In the genomic region with DNA sequence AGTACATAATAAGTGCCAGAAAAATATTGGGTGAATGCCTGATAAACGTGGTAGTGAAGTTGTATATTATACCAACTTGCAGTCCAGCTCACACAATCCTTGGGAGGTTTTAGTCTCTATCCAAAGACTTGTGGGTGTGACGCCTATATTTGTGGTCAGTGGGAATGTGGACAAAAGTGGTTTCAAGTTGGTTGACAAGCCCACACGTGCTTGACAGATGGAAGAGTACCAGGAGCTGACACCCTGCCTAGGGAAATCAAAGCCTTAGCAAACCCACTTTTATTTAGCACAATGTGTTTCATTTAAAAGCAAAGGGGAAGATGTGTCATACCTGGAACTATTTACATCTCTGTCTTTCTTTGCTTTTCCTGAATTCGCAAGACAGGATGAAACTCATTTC, we compare ENCODE assay signal across 30 cellular contexts.
"Had no signal": no experiment of that assay in that cellular context is flagged by ENCODE, and none has a peak within 500 bp of the region (broad histone marks: within the 10 kb centered on the region; RNA-seq: fewer than 3 reads in every experiment).

No MANE protein-coding gene starts in this region.

- H3K4me1 ChIP-seq: adrenal gland, body of pancreas, esophagus muscularis mucosa, gastroesophageal sphincter had no signal

- H3K36me3 Mint-ChIP-seq: activated naive CD4-positive, alpha-beta T cell treated with anti-CD3 and anti-CD28 coated beads, Interleukin-2, amount 50 U/mL, for 24 hours; activated naive CD8-positive, alpha-beta T cell treated with anti-CD3 and anti-CD28 coated beads for 36 hours had no signal

- H3K4me3 ChIP-seq: adrenal gland, body of pancreas, coronary artery, dorsolateral prefrontal cortex, esophagus muscularis mucosa, gastroesophageal sphincter had no signal

- DNase-seq: activated CD4-positive, alpha-beta memory T cell treated with anti-CD3 and anti-CD28 coated beads, Interleukin-2, amount 10 ng/mL, durations not matched to agents 7 days and 5 days; activated CD4-positive, alpha-beta T cell treated with anti-CD3 and anti-CD28 coated beads for 36 hours; activated CD4-positive, alpha-beta T cell treated with anti-CD3 and anti-CD28 coated beads, Interleukin-2, amount 10 ng/mL, durations not matched to agents 24 days and 14 days; activated CD4-positive, alpha-beta T cell treated with anti-CD3 and anti-CD28 coated beads, Interleukin-2, amount 50 U/mL, for 4 hours; activated CD4-positive, CD25-positive, alpha-beta regulatory T cell; activated CD4-positive, CD25-positive, alpha-beta regulatory T cell treated with anti-CD3 and anti-CD28 coated beads, Interleukin-2, amount 50 U/mL, for 72 hours; activated CD8-positive, alpha-beta memory T cell treated with anti-CD3 and anti-CD28 coated beads, Interleukin-2, amount 50 U/mL, for 48 hours; activated gamma-delta T cell; activated naive CD4-positive, alpha-beta T cell treated with Interleukin-2 at 50 U/mL for 16 hours; activated naive CD8-positive, alpha-beta T cell treated with anti-CD3 and anti-CD28 coated beads for 36 hours; activated naive CD8-positive, alpha-beta T cell treated with anti-CD3 and anti-CD28 coated beads, Interleukin-2, amount 50 U/mL, for 24 hours; activated T-cell treated with anti-CD3 and anti-CD28 coated beads for 4 hours; activated T-cell treated with anti-CD3 and anti-CD28 coated beads, Interleukin-2, amount 50 U/mL, for 24 hours; activated T-cell treated with anti-CD3 and anti-CD28 coated beads, Interleukin-2, amount 50 U/mL, for 72 hours; adrenal gland; amygdala; aorta; body of pancreas; dorsolateral prefrontal cortex; effector memory CD4-positive, alpha-beta T cell; endodermal cell; erythroblast; foreskin melanocyte; T-helper 2 cell had no signal

- H3K9me3 Mint-ChIP-seq: activated CD4-positive, alpha-beta T cell treated with anti-CD3 and anti-CD28 coated beads, Interleukin-2, amount 10 ng/mL, durations not matched to agents 24 days and 14 days; activated naive CD4-positive, alpha-beta T cell treated with anti-CD3 and anti-CD28 coated beads, Interleukin-2, amount 50 U/mL, for 24 hours; activated naive CD8-positive, alpha-beta T cell treated with anti-CD3 and anti-CD28 coated beads for 36 hours; activated naive CD8-positive, alpha-beta T cell treated with anti-CD3 and anti-CD28 coated beads, Interleukin-2, amount 50 U/mL, for 24 hours; endodermal cell had no signal

- H3K4me3 Mint-ChIP-seq: activated CD4-positive, alpha-beta memory T cell treated with anti-CD3 and anti-CD28 coated beads, Interleukin-2, amount 10 ng/mL, durations not matched to agents 7 days and 5 days; activated CD4-positive, alpha-beta T cell treated with anti-CD3 and anti-CD28 coated beads for 36 hours; activated CD4-positive, alpha-beta T cell treated with anti-CD3 and anti-CD28 coated beads, Interleukin-2, amount 10 ng/mL, durations not matched to agents 24 days and 14 days; activated naive CD4-positive, alpha-beta T cell treated with anti-CD3 and anti-CD28 coated beads, Interleukin-2, amount 50 U/mL, for 24 hours; activated naive CD8-positive, alpha-beta T cell treated with anti-CD3 and anti-CD28 coated beads for 36 hours; activated naive CD8-positive, alpha-beta T cell treated with anti-CD3 and anti-CD28 coated beads, Interleukin-2, amount 50 U/mL, for 24 hours; activated T-cell treated with anti-CD3 and anti-CD28 coated beads, Interleukin-2, amount 50 U/mL, for 24 hours; activated T-cell treated with anti-CD3 and anti-CD28 coated beads, Interleukin-2, amount 50 U/mL, for 72 hours; central memory CD8-positive, alpha-beta T cell; dendritic cell treated with granulocyte-macrophage colony-stimulating factor and Interleukin-4, amounts not matched to agents 40 ng/mL and 50 ng/mL, for 4 days; endodermal cell had no signal

- H3K36me3 ChIP-seq: adrenal gland, esophagus muscularis mucosa, gastroesophageal sphincter had no signal

- H3K27ac ChIP-seq: adrenal gland, body of pancreas, coronary artery, dorsolateral prefrontal cortex, esophagus muscularis mucosa, gastroesophageal sphincter had no signal

- H3K27me3 Mint-ChIP-seq: activated CD4-positive, alpha-beta memory T cell treated with anti-CD3 and anti-CD28 coated beads, Interleukin-2, amount 10 ng/mL, durations not matched to agents 7 days and 5 days; activated CD4-positive, alpha-beta T cell treated with anti-CD3 and anti-CD28 coated beads for 36 hours; activated CD4-positive, alpha-beta T cell treated with anti-CD3 and anti-CD28 coated beads, Interleukin-2, amount 10 ng/mL, durations not matched to agents 24 days and 14 days; activated naive CD8-positive, alpha-beta T cell treated with anti-CD3 and anti-CD28 coated beads for 36 hours; activated naive CD8-positive, alpha-beta T cell treated with anti-CD3 and anti-CD28 coated beads, Interleukin-2, amount 50 U/mL, for 24 hours; activated T-cell treated with anti-CD3 and anti-CD28 coated beads, Interleukin-2, amount 50 U/mL, for 24 hours; central memory CD8-positive, alpha-beta T cell; dendritic cell treated with granulocyte-macrophage colony-stimulating factor and Interleukin-4, amounts not matched to agents 40 ng/mL and 50 ng/mL, for 4 days had no signal

- H3K27ac Mint-ChIP-seq: activated CD4-positive, alpha-beta memory T cell treated with anti-CD3 and anti-CD28 coated beads, Interleukin-2, amount 10 ng/mL, durations not matched to agents 7 days and 5 days; activated CD4-positive, alpha-beta T cell treated with anti-CD3 and anti-CD28 coated beads for 36 hours; activated CD4-positive, alpha-beta T cell treated with anti-CD3 and anti-CD28 coated beads, Interleukin-2, amount 10 ng/mL, durations not matched to agents 24 days and 14 days; activated naive CD4-positive, alpha-beta T cell treated with anti-CD3 and anti-CD28 coated beads, Interleukin-2, amount 50 U/mL, for 24 hours; activated naive CD8-positive, alpha-beta T cell treated with anti-CD3 and anti-CD28 coated beads for 36 hours; activated naive CD8-positive, alpha-beta T cell treated with anti-CD3 and anti-CD28 coated beads, Interleukin-2, amount 50 U/mL, for 24 hours; activated T-cell treated with anti-CD3 and anti-CD28 coated beads, Interleukin-2, amount 50 U/mL, for 24 hours; activated T-cell treated with anti-CD3 and anti-CD28 coated beads, Interleukin-2, amount 50 U/mL, for 72 hours; dendritic cell treated with granulocyte-macrophage colony-stimulating factor and Interleukin-4, amounts not matched to agents 40 ng/mL and 50 ng/mL, for 4 days; endodermal cell had no signal

- ATAC-seq: activated CD4-positive, alpha-beta T cell treated with anti-CD3 and anti-CD28 coated beads for 36 hours; activated naive CD8-positive, alpha-beta T cell treated with anti-CD3 and anti-CD28 coated beads, Interleukin-2, amount 50 U/mL, for 24 hours; activated T-cell treated with anti-CD3 and anti-CD28 coated beads, Interleukin-2, amount 50 U/mL, for 72 hours; body of pancreas; gastroesophageal sphincter had no signal

- H3K27me3 ChIP-seq: adrenal gland, body of pancreas, dorsolateral prefrontal cortex, esophagus muscularis mucosa, gastroesophageal sphincter had no signal

- H3K9me3 ChIP-seq: adrenal gland, body of pancreas, esophagus muscularis mucosa, gastroesophageal sphincter had no signal

- H3K4me1 Mint-ChIP-seq: activated CD4-positive, alpha-beta memory T cell treated with anti-CD3 and anti-CD28 coated beads, Interleukin-2, amount 10 ng/mL, durations not matched to agents 7 days and 5 days; activated CD4-positive, alpha-beta T cell treated with anti-CD3 and anti-CD28 coated beads for 36 hours; activated CD4-positive, alpha-beta T cell treated with anti-CD3 and anti-CD28 coated beads, Interleukin-2, amount 10 ng/mL, durations not matched to agents 24 days and 14 days; activated naive CD4-positive, alpha-beta T cell treated with anti-CD3 and anti-CD28 coated beads, Interleukin-2, amount 50 U/mL, for 24 hours; activated naive CD8-positive, alpha-beta T cell treated with anti-CD3 and anti-CD28 coated beads for 36 hours; activated naive CD8-positive, alpha-beta T cell treated with anti-CD3 and anti-CD28 coated beads, Interleukin-2, amount 50 U/mL, for 24 hours; central memory CD8-positive, alpha-beta T cell; endodermal cell had no signal
